In the genomic region with DNA sequence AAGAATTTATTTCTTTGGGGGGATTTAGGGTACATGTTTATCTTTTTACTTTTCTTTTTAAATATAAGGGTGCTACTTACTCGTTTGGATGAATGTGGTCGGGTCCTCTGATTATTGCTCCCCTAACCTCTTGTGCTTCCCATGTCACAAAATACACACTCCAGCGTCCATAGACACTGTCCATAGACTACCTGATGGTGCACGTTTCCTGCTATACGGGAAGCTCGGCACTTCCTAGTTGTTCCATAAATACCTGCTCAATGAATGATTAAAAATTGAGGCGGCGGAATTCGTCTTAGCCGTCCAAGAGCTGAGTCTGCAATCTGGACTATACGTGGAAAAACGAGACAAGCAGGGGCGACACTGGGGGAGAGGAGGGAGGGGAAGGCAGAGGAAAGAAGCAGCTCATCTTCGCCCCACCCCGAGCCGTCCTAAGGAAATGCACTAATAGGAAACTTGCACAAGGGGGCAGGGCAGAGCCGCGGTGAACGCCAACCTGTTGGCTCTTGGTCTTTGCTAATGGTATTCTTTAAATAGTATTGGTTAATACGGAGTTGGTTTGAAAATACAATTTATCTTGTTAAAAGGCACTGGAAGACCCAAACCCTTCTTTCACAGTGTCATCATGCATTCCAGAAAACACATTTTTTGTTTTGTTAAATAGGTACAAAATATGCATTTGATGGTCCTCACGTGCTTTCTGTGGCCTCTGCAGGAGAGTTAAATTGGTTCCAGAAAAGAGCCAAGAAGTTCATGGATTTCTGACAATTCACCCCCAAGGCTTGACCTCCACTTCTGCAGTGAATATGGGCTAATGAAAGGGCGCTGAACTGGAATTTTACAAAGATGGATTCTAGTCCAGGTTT, we compare ENCODE assay signal across 8 cellular contexts.
A peak's percentile ranks its signal among the peaks of the same experiment; 100 is the strongest.
DNase-seq lines count a peak whose midpoint lies in the region; ATAC-seq and TF ChIP-seq lines count a peak whose summit lies in the region.

No MANE protein-coding gene starts in this region.

- no peaks in the 10 kb centered on the region for H3K79me2 ChIP-seq in Karpas-422 (ENCODE audit: low read length)

- no peaks in the 10 kb centered on the region for H4K20me1 ChIP-seq in Karpas-422 (ENCODE audit: insufficient read depth, low read depth, low read length)

- peak overlapping the region; percentile 99 for H2AFZ ChIP-seq in Karpas-422 (ENCODE audit: low read length)

- TF ChIP-seq CTCF in ascending aorta (IDR thresholded peaks at IDR 0.05): peak; percentile 27 to 56 (median 55)
- TF ChIP-seq CTCF in stomach (IDR thresholded peaks at IDR 0.05): peak in 5 of 7 experiments; percentile 32 to 71 (median 55)

- H3K27me3 ChIP-seq in Karpas-422 (ENCODE audit: low read length) (no peaks in the 10 kb centered on the region), ascending aorta (no peaks in the 10 kb centered on the region), stomach (no peaks in the 10 kb centered on the region)

- peak; percentile 26 for DNase-seq in EL
- DNase-seq in Karpas-422: peak; percentile 87
- DNase-seq in ascending aorta (ENCODE audit: low spot score in 2 of 2): no peak
- peak; percentile 36 for DNase-seq in iris pigment epithelial cell (ENCODE audit: low read depth)
- DNase-seq in stomach: peak; percentile 59
- no peak for DNase-seq in NCI-H1048 (lab: John Stamatoyannopoulos, UW)

- ATAC-seq in GM19463 (IDR thresholded peaks at IDR 0.05; ENCODE audit: unreplicated experiment) (peak; percentile 84), HG02973 (IDR thresholded peaks at IDR 0.05; ENCODE audit: unreplicated experiment) (no peak)

- peak overlapping the region; percentile 67 for H3K9ac ChIP-seq in Karpas-422 (ENCODE audit: low read length)

- H3K27ac ChIP-seq in Karpas-422 (ENCODE audit: low read length) (no peak overlapping the region), ascending aorta (no peak overlapping the region), stomach (no peak overlapping the region)

- H3K4me1 ChIP-seq in Karpas-422 (ENCODE audit: low read length): peaks cover 4% of the 10 kb centered on the region
- no peaks in the 10 kb centered on the region for H3K4me1 ChIP-seq in ascending aorta
- no peaks in the 10 kb centered on the region for H3K4me1 ChIP-seq in stomach

- peak overlapping the region; percentile 90 for H3K4me2 ChIP-seq in Karpas-422 (ENCODE audit: low read depth, low read length, poor library complexity, severe bottlenecking)

- peak overlapping the region; percentile 70 for H3K4me3 ChIP-seq in Karpas-422 (ENCODE audit: low read length)
- H3K4me3 ChIP-seq in ascending aorta: no peak overlapping the region
- H3K4me3 ChIP-seq in stomach: no peak overlapping the region

- no peak for TF ChIP-seq EP300 in stomach (IDR thresholded peaks at IDR 0.05)

- H3K36me3 ChIP-seq in Karpas-422 (ENCODE audit: insufficient read depth, low read length) (no peaks in the 10 kb centered on the region), ascending aorta (no peaks in the 10 kb centered on the region), stomach (peaks cover 0 to 7% (median 0%) of the 10 kb centered on the region in 4 donors)

- 35 to 52% (median 44%) methylated on average over 22 of the region's 22 CpGs for WGBS in stomach, 5 donors

- intact Hi-C loops in ascending aorta (cut with DNase I): no loop called here
- intact Hi-C loops in stomach (cut with DNase I; ENCODE audit: low total_unique reads): loop anchor here (10.0 kb wide), 1 partner anchor 153 kb away; no protein-coding TSS in a partner anchor

- H3K9me2 ChIP-seq in Karpas-422 (replicated peaks; ENCODE audit: insufficient read depth, low read length): no peaks in the 10 kb centered on the region

- no peak for TF ChIP-seq POLR2A in stomach (IDR thresholded peaks at IDR 0.05)

- H3K9me3 ChIP-seq in Karpas-422 (ENCODE audit: low read length) (peaks cover 6% of the 10 kb centered on the region; the same call in 1 of the 2 replicates), ascending aorta (no peaks in the 10 kb centered on the region), stomach (peaks cover 0 to 25% (median 17%) of the 10 kb centered on the region in 4 donors)

Comparison
In these comparisons a context has a peak if more than half of its experiments do, and no peak if none do; other contexts are left out.
1. DNase-seq: peak in EL (single experiment), Karpas-422 (single experiment), iris pigment epithelial cell (single experiment) and stomach (single experiment); none in ascending aorta (0 of 2) and NCI-H1048 (single experiment).